ENCODE assay signal across 10 cellular contexts in the genomic region with DNA sequence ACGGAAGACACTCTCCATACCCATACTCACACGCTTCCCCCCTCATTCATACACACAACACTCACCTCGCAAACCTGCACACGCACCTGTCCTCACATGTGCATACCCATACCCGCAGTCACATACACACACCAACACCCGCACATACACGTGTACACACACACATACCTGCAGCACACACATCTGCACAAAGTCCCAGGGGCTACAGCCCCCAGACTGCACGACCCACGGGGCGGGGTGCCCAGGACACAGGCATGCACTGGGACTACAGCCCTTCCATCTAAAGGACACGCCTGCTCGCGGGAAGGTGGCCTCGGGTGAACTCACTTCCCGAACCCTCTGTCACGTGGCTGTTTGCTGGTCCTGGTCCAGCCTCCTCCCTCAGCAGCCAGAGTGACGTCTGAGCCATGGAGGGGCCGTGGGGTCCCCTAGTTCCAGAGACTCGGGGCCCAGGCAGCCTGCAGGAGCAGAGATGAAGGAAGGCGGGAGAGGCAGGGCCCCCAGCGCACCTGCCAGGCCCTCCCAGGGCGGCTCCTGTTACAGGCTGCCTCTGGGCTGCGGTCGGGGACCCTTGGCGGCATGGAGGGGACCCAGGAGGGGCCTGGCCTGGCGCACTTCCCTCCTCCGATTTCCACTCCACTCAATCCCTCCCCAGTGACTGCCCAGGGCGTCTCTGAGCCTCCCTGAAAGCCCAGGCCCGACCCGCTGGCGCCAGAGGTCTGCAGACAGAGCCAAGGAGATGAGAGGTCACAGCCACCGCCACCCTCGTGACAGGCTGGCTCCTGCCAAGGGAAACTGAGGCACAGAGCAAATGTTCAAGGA. TPM values are rescaled to one million over a fixed set of nuclear protein-coding genes. Genes with fewer than 3 reads are reported as not detected.
DNase-seq lines count a peak whose midpoint lies in the region; ATAC-seq and TF ChIP-seq lines count a peak whose summit lies in the region.
"Had no signal": no experiment of that assay in that cellular context is flagged by ENCODE, and none has a peak within 500 bp of the region (broad histone marks: within the 10 kb centered on the region; RNA-seq: fewer than 3 reads in every experiment).

No MANE protein-coding gene starts in this region.

- peaks cover 13% of the 10 kb centered on the region for H3K79me1 ChIP-seq in mesendoderm (ENCODE audit: low read length)

- DNase-seq in activated T-cell treated with anti-CD3 and anti-CD28 coated beads, Interleukin-2, amount 50 U/mL, for 48 hours, result peak; percentile 45 to 52
- DNase-seq in right atrium auricular region (ENCODE audit: low spot score) (peak; percentile 84), mesendoderm (no peak), inferior parietal cortex (ENCODE audit: extremely low spot score) (no peak)
- DNase-seq: NCI-H526 treated with DMSO at 0.1 percent for 48 hours had no signal

- H3K27ac ChIP-seq in KOPT-K1 (ENCODE audit: low read depth, low read length, poor library complexity, severe bottlenecking) (peak overlapping the region; percentile 72), right atrium auricular region (peak overlapping the region; percentile 94 to 95), skin epidermis (peak overlapping the region in 19 of 21 experiments; percentile 38 to 91 (median 71)), mesendoderm (ENCODE audit: low read depth, low read length) (no peak overlapping the region)

- no peak overlapping the region for H3K9ac ChIP-seq in mesendoderm (ENCODE audit: low read length)

- H4K8ac ChIP-seq in mesendoderm (ENCODE audit: low read depth, low read length), result no peak overlapping the region

- H3K18ac ChIP-seq in mesendoderm (ENCODE audit: low read length), result no peak overlapping the region

- no peak overlapping the region for H4K5ac ChIP-seq in mesendoderm (ENCODE audit: low read length)

- TF ChIP-seq CTCF in right atrium auricular region (IDR thresholded peaks at IDR 0.05), result no peak

- H3K4me2 ChIP-seq in mesendoderm (ENCODE audit: low read length), result no peak overlapping the region

- no peak overlapping the region for H2BK15ac ChIP-seq in mesendoderm (replicated peaks; ENCODE audit: low read depth)

- H3K27me3 ChIP-seq in right atrium auricular region (no peaks in the 10 kb centered on the region), mesendoderm (ENCODE audit: insufficient read depth, low read length, poor library complexity) (no peaks in the 10 kb centered on the region)
- H3K27me3 ChIP-seq: cardiac muscle cell had no signal

- peaks cover 0 to 98% of the 10 kb centered on the region in 2 donors for H3K4me1 ChIP-seq in right atrium auricular region
- peaks cover 2% of the 10 kb centered on the region for H3K4me1 ChIP-seq in mesendoderm (ENCODE audit: control insufficient read depth, low read depth, low read length)

- H2BK5ac ChIP-seq in mesendoderm (ENCODE audit: low read length), result no peak overlapping the region

- peaks cover 20% of the 10 kb centered on the region for H3K79me2 ChIP-seq in mesendoderm (ENCODE audit: control insufficient read depth, insufficient read depth, low read length)

- H3K4ac ChIP-seq in mesendoderm (ENCODE audit: low read depth, low read length), result no peak overlapping the region

- H3K36me3 ChIP-seq in KOPT-K1 (ENCODE audit: insufficient read depth, low read length) (no peaks in the 10 kb centered on the region), right atrium auricular region (no peaks in the 10 kb centered on the region), mesendoderm (ENCODE audit: control insufficient read depth, insufficient read depth, low read length) (no peaks in the 10 kb centered on the region)
- H3K36me3 ChIP-seq: cardiac muscle cell had no signal

- no peak overlapping the region for H2BK120ac ChIP-seq in mesendoderm (ENCODE audit: low read depth, low read length)

- ATAC-seq in HG03432 (IDR thresholded peaks at IDR 0.05; ENCODE audit: unreplicated experiment) (no peak), HG03571 (IDR thresholded peaks at IDR 0.05; ENCODE audit: unreplicated experiment) (no peak)

- H3K56ac ChIP-seq in mesendoderm (ENCODE audit: low read length), result no peak overlapping the region

- no peak overlapping the region for H2AK5ac ChIP-seq in mesendoderm (ENCODE audit: low read length)

- WGBS in mesendoderm (ENCODE audit: extremely low coverage, insufficient coverage, low lambda C conversion rate), result 100% methylated on average over 4 of the region's 33 CpGs

- H3K23ac ChIP-seq in mesendoderm (ENCODE audit: low read length), result no peak overlapping the region

- no peaks in the 10 kb centered on the region for H3K9me3 ChIP-seq in KOPT-K1 (ENCODE audit: insufficient read depth, low read length, poor library complexity, severe bottlenecking)
- H3K9me3 ChIP-seq in right atrium auricular region, result no peaks in the 10 kb centered on the region

- H3K4me3 ChIP-seq in right atrium auricular region, result peak overlapping the region; percentile 1 to 25
- H3K4me3 ChIP-seq in skin epidermis, result peak overlapping the region in 1 of 7 experiments; percentile 17
- no peak overlapping the region for H3K4me3 ChIP-seq in mesendoderm (ENCODE audit: low read length)
- H3K4me3 ChIP-seq: cardiac muscle cell had no signal

RNA-seq across cellular contexts. Expression of a gene that starts 8.1 kb away (rescaled TPM):
- total RNA-seq in right atrium auricular region, result 10 to 100 TPM; 28.5 to 42.3 TPM
- polyA plus RNA-seq in mesendoderm (2013, experiment 1 of 2), result 8.6 TPM
- polyA plus RNA-seq in mesendoderm (2013, experiment 2 of 2), result 8.4 TPM

Comparison
In these comparisons a context has a peak if more than half of its experiments do, and no peak if none do; other contexts are left out.
1. DNase-seq: peak in activated T-cell treated with anti-CD3 and anti-CD28 coated beads, Interleukin-2, amount 50 U/mL, for 48 hours (2 of 2) and right atrium auricular region (single experiment); none in mesendoderm (single experiment) and inferior parietal cortex (single experiment).